Comparison of ENCODE assay signal across 8 cellular contexts in genomic region chr20:33561981-33562601, GRCh38.
DNase-seq lines count a peak whose midpoint lies in the region; ATAC-seq and TF ChIP-seq lines count a peak whose summit lies in the region.

No MANE protein-coding gene starts in this region.

- H3K4me3 ChIP-seq in fibroblast of pulmonary artery (replicated peaks; ENCODE audit: low read depth, low read length) = peak overlapping the region; percentile 10

- no peak for TF ChIP-seq CTCF in fibroblast of pulmonary artery (IDR thresholded peaks at IDR 0.05; ENCODE audit: low read length, missing control alignments)

- peak; percentile 43 for DNase-seq in AG08396 (ENCODE audit: low spot score)
- peak; percentile 96 for DNase-seq in NCI-H1092 (lab: John Stamatoyannopoulos, UW)
- DNase-seq in SK-MEL-5 (ENCODE audit: low read depth, low spot score) = peak; percentile 55
- DNase-seq in fibroblast of pulmonary artery (ENCODE audit: low read depth) = peak; percentile 95
- peak in 31 of 56 donors; percentile 3 to 54 (median 17) for DNase-seq in nucleus accumbens (lab: John Stamatoyannopoulos, UW)

- in situ Hi-C loops in SK-MEL-5 (cut with HindIII; ENCODE audit: low pct_unique_long_range_greater_than_20kb, low sequenced_read_pairs) = no loop called here

- ATAC-seq in HG03520 (IDR thresholded peaks at IDR 0.05; ENCODE audit: unreplicated experiment) = no peak
- no peak for ATAC-seq in HG02885 (IDR thresholded peaks at IDR 0.05; ENCODE audit: poor library complexity, unreplicated experiment)
- ATAC-seq in HG02571 (IDR thresholded peaks at IDR 0.05; ENCODE audit: unreplicated experiment) = no peak

Comparison
In these comparisons a context has a peak if more than half of its experiments do, and no peak if none do; other contexts are left out.
1. DNase-seq: peak in every context shown above with its lines; median percentile 96 in NCI-H1092; 95 in fibroblast of pulmonary artery; 55 in SK-MEL-5; 43 in AG08396; 17 in nucleus accumbens.